In the genomic region with DNA sequence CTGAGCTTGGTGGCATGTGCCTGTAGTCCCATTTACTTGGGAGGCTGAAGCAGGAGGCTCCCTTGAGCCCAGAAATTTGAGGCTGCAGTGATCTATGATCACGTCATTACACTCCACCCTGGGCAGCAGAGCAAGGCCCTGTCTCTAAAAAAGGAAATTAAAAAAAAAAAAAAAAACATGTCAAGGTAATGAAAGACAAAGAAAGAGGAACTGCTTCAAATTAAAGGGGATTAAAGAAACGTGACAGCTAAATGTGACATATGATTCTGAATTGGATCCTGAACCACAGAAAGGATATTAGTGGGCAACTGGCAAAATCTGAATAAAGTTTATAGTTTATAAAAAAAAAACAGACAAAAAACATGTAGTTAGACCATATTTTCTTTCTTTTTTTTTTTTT, we compare ENCODE assay signal across 1 cellular context.
TF ChIP-seq lines count a peak whose summit lies in the region.

No MANE protein-coding gene starts in this region.

TF ChIP-seq in GM12878, 131 proteins besides CTCF, POLR2A, EP300 and RAD21:
- no peak for TF ChIP-seq CREM (IDR thresholded peaks at IDR 0.05; ENCODE audit: low read depth)
- TF ChIP-seq FOXK2 (IDR thresholded peaks at IDR 0.05): no peak
- no peak for TF ChIP-seq SUZ12 (IDR thresholded peaks at IDR 0.05; ENCODE audit: unreplicated experiment)
- peak; percentile 64; the same call in 1 of the 2 replicates for TF ChIP-seq SPI1 (IDR thresholded peaks at IDR 0.05; ENCODE audit: borderline replicate concordance, insufficient read depth, low read depth, low read length)
- peak; percentile 35 to 53; a peak in 2 of 4 replicates for TF ChIP-seq BHLHE40 (IDR thresholded peaks at IDR 0.05; ENCODE audit: borderline replicate concordance in 1 of 2, low read depth in 2 of 2, low read length in 1 of 2)
